In the genomic region with DNA sequence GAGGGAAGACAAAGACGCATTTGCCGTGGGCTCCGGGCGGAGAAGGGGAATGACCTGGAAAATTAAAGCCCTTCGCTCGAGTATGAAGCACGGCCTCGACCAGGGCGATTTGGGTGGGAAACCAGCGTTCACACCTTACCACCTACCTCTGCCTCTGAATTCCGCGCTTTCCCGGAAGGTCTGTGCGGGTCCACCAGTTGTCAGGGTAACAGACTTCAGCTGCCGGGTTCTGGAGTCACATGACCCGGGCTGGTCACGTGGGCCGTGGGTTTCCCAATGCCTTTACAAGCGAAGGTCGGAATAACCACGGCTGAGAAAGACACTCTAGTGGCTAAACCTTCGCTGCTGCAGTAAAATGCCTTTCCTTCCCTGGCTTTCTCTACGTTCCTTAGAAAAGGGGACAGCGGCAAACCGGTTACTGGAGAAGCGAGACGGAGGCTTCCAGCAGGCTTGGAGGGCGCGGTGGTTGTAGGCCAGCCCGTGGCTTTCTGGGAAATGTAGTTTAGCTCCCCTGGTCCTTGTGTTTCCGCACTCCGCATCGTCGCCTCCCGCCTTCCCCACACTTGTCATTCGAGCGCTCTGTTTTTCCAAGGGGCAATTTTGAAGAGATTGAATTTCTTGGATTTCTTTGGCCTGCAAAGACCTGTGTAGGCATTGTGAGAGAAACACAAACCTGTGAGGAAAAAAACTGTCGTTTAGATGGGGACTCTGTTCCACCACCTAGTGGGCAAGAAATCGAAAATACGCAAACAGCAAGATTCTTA, we compare ENCODE assay signal across 8 cellular contexts.
DNase-seq lines count a peak whose midpoint lies in the region; ATAC-seq, FAIRE-seq and TF ChIP-seq lines count a peak whose summit lies in the region.

A gene with protein sequence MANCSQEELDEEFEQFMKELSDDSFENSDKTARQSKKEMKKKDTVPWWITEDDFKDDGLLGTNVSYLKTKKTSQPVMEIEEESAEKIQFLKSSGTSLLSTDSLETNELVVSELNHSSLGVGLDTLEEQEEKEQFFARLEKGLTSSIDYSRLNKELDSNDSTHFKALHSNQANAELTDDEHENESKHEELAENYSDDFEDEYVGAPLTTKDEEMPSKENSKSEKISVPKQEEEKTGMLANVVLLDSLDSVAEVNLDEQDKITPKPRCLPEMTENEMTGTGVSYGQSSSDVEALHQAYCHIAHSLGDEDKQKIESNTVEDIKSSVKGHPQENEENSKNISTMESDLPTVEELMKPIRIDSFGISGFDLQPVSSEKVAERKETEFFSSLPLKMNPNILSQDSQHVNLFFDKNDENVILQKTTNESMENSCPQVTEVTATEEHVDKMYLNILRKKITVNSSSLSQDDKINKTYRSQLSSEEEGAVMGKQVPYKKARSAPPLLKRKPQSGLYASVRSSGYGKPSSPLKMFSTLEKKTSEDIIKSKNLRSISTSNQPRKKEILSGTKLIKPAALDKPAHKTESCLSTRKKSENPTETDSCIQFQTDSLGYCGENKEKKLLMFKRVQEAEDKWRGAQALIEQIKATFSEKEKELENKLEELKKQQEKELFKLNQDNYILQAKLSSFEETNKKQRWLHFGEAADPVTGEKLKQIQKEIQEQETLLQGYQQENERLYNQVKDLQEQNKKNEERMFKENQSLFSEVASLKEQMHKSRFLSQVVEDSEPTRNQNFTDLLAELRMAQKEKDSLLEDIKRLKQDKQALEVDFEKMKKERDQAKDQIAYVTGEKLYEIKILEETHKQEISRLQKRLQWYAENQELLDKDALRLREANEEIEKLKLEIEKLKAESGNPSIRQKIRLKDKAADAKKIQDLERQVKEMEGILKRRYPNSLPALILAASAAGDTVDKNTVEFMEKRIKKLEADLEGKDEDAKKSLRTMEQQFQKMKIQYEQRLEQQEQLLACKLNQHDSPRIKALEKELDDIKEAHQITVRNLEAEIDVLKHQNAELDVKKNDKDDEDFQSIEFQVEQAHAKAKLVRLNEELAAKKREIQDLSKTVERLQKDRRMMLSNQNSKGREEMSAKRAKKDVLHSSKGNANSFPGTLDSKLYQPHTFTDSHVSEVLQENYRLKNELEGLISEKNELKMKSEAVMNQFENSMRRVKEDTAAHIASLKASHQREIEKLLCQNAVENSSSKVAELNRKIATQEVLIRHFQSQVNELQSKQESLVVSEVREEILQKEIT (N-terminal part only) (minus strand): TSS at position 210 of the 764 bp plus-strand sequence. CDS start 1,250 bp downstream, outside the sequence.

- TF ChIP-seq CTCF in RWPE2 (IDR thresholded peaks at IDR 0.05; ENCODE audit: poor library complexity, severe bottlenecking): peak; percentile 82

- peak; percentile 92 for FAIRE-seq in H54 (lab: Jason Lieb, UNC)

- H3K27ac ChIP-seq in RWPE2 (ENCODE audit: poor library complexity, severe bottlenecking): peak within 1 kb of the TSS; percentile 10
- H3K27ac ChIP-seq in subcutaneous abdominal adipose tissue (ENCODE audit: low read depth, low read length): peak within 1 kb of the TSS; percentile 94

- no peaks in the 10 kb centered on the region for H3K27me3 ChIP-seq in RWPE2 (ENCODE audit: insufficient read depth, poor library complexity, severe bottlenecking)
- no peaks in the 10 kb centered on the region for H3K27me3 ChIP-seq in neuron (ENCODE audit: insufficient read depth, low read length)
- peaks cover 0 to 7% (median 0%) of the 10 kb centered on the region in 5 donors for H3K27me3 ChIP-seq in subcutaneous abdominal adipose tissue (ENCODE audit: control insufficient read depth in 5 of 5, insufficient read depth in 4 of 5, low read length in 5 of 5)

- DNase-seq in H54 (ENCODE audit: insufficient read length, low spot score): peak; percentile 61
- peak; percentile 86 for DNase-seq in LoVo (ENCODE audit: low spot score)
- peak; percentile 82 for DNase-seq in RWPE2 (ENCODE audit: low spot score)
- DNase-seq in activated gamma-delta T cell (lab: John Stamatoyannopoulos, UW): peak; percentile 70
- peak; percentile 89 for DNase-seq in foreskin melanocyte

- 0 out of 2 replicates have a peak, but pooled peaks have one; percentile 12 for TF ChIP-seq POLR2A in H54 (IDR thresholded peaks at IDR 0.05; ENCODE audit: low read depth, low read length)

- peak within 1 kb of the TSS; percentile 92 for H3K9ac ChIP-seq in ES-I3 (ENCODE audit: low read depth, low read length)
- H3K9ac ChIP-seq in subcutaneous abdominal adipose tissue (ENCODE audit: low read length in 5 of 5): peak within 1 kb of the TSS; percentile 79 to 91 (median 84)

- H3K36me3 ChIP-seq in ES-I3 (ENCODE audit: insufficient read depth, low read length) (no peaks in the 10 kb centered on the region), RWPE2 (ENCODE audit: low read depth) (no peaks in the 10 kb centered on the region), neuron (ENCODE audit: insufficient read depth, low read length) (peaks cover 3% of the 10 kb centered on the region), subcutaneous abdominal adipose tissue (ENCODE audit: control insufficient read depth in 5 of 5, insufficient read depth in 5 of 5, low read length in 5 of 5) (no peaks in the 10 kb centered on the region)

- H3K4me3 ChIP-seq in RWPE2 (ENCODE audit: severe bottlenecking) (peak within 1 kb of the TSS; percentile 78), neuron (ENCODE audit: low read length) (peak within 1 kb of the TSS; percentile 91), subcutaneous abdominal adipose tissue (ENCODE audit: low read depth in 1 of 5, low read length in 5 of 5) (peak within 1 kb of the TSS; percentile 94 to 100 (median 98))

- H3K4me1 ChIP-seq in ES-I3 (ENCODE audit: insufficient read depth, low read length) (no peaks in the 10 kb centered on the region), RWPE2 (ENCODE audit: insufficient read depth, poor library complexity, severe bottlenecking) (peaks cover 3% of the 10 kb centered on the region), neuron (ENCODE audit: insufficient read depth, low read length) (peaks cover 11% of the 10 kb centered on the region), subcutaneous abdominal adipose tissue (ENCODE audit: control insufficient read depth in 5 of 5, insufficient read depth in 5 of 5, low read length in 5 of 5) (peaks cover 2 to 16% (median 12%) of the 10 kb centered on the region in 5 donors)

- peak within 1 kb of the TSS; percentile 97 for H2AFZ ChIP-seq in neuron (ENCODE audit: low read depth, low read length)

- H3K9me3 ChIP-seq in ES-I3 (ENCODE audit: control insufficient read depth, insufficient read depth, low read length) (no peaks in the 10 kb centered on the region), RWPE2 (ENCODE audit: severe bottlenecking) (no peaks in the 10 kb centered on the region), neuron (ENCODE audit: low read length) (no peaks in the 10 kb centered on the region), subcutaneous abdominal adipose tissue (ENCODE audit: control insufficient read depth in 5 of 5, low read length in 5 of 5) (no peaks in the 10 kb centered on the region)

- peak; percentile 97 for ATAC-seq in RWPE2 (ENCODE audit: low read depth)

Comparison
In these comparisons a context has a peak if more than half of its experiments do, and no peak if none do; other contexts are left out.
1. Peak in every context shown above with its lines: DNase-seq, ATAC-seq, H3K4me3 ChIP-seq and H3K27ac ChIP-seq.